Comparison of ENCODE assay signal across 1 cellular context in the genomic region with DNA sequence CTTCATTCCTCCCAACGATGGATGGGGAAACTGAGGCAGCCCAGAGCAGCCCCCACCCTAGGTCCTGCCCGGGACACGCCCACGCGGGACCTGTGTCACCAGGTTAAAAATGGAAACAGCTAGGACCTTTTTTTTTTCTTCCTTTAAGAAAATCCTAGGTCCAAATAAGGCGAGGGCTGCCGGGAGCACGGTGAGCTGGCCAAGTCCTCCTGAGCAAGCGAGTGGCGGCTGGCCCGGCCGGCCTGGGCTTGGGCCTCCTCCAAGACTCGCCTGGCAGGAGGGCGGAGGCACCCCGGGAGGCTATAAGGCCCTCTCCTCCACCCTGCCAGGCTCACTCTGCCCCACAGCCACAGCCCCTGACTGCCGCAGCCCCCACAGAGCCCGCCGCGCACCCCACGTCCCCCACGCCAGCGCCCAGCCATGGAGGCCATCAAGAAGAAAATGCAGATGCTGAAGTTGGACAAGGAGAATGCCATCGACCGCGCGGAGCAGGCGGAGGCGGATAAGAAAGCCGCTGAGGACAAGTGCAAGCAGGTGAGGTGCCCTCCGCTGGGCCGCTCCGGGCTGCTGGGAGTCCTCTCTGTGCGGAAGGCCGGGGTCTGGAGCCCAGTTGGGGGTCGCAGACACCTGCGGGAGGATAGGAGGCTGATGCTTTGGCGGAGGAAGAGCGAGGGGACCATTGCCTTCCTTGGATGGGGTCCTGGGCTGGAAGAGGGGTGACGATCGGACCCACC.
TF ChIP-seq lines count a peak whose summit lies in the region.

No MANE protein-coding gene starts in this region.

TF ChIP-seq in K562, 482 proteins besides CTCF, POLR2A, EP300 and RAD21 (continued from another document):
- peak; percentile 94 for TF ChIP-seq ZNF263 (CRISPR knock-in tag; IDR thresholded peaks at IDR 0.05; ENCODE audit: borderline replicate concordance)
- TF ChIP-seq PHF8 (IDR thresholded peaks at IDR 0.05; ENCODE audit: borderline replicate concordance, low read length), result no peak
- TF ChIP-seq ZFP36 (IDR thresholded peaks at IDR 0.05; ENCODE audit: low read depth, low read length, partially characterized antibody), result peak; percentile 29
- TF ChIP-seq, protein P1, sequence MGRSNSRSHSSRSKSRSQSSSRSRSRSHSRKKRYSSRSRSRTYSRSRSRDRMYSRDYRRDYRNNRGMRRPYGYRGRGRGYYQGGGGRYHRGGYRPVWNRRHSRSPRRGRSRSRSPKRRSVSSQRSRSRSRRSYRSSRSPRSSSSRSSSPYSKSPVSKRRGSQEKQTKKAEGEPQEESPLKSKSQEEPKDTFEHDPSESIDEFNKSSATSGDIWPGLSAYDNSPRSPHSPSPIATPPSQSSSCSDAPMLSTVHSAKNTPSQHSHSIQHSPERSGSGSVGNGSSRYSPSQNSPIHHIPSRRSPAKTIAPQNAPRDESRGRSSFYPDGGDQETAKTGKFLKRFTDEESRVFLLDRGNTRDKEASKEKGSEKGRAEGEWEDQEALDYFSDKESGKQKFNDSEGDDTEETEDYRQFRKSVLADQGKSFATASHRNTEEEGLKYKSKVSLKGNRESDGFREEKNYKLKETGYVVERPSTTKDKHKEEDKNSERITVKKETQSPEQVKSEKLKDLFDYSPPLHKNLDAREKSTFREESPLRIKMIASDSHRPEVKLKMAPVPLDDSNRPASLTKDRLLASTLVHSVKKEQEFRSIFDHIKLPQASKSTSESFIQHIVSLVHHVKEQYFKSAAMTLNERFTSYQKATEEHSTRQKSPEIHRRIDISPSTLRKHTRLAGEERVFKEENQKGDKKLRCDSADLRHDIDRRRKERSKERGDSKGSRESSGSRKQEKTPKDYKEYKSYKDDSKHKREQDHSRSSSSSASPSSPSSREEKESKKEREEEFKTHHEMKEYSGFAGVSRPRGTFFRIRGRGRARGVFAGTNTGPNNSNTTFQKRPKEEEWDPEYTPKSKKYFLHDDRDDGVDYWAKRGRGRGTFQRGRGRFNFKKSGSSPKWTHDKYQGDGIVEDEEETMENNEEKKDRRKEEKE (IDR thresholded peaks at IDR 0.05; ENCODE audit: borderline replicate concordance in 1 of 2, control insufficient read depth in 1 of 2, low read depth in 2 of 2, low read length in 1 of 2), result no peak
- no peak for TF ChIP-seq SREBF2 (CRISPR knock-in tag; IDR thresholded peaks at IDR 0.05)
- TF ChIP-seq, protein P2, sequence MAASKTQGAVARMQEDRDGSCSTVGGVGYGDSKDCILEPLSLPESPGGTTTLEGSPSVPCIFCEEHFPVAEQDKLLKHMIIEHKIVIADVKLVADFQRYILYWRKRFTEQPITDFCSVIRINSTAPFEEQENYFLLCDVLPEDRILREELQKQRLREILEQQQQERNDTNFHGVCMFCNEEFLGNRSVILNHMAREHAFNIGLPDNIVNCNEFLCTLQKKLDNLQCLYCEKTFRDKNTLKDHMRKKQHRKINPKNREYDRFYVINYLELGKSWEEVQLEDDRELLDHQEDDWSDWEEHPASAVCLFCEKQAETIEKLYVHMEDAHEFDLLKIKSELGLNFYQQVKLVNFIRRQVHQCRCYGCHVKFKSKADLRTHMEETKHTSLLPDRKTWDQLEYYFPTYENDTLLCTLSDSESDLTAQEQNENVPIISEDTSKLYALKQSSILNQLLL (CRISPR knock-in tag; IDR thresholded peaks at IDR 0.05; ENCODE audit: borderline replicate concordance), result no peak
- TF ChIP-seq MEF2A (IDR thresholded peaks at IDR 0.05; ENCODE audit: control insufficient read depth, low read depth, low read length), result peak; percentile 76; the same call in 1 of the 2 replicates
- TF ChIP-seq NFE2 (IDR thresholded peaks at IDR 0.05; ENCODE audit: low read depth), result no peak
